ENCODE assay signal across 8 cellular contexts in genomic region chr7:7566651-7567611, GRCh38. TPM values are rescaled to one million over a fixed set of nuclear protein-coding genes. Genes with fewer than 3 reads are reported as not detected.
DNase-seq lines count a peak whose midpoint lies in the region; ATAC-seq and TF ChIP-seq lines count a peak whose summit lies in the region.

Gene MIOS, plus strand, starts transcription at chr7:7566884. Its CDS starts 5,592 bp downstream, at chr7:7572476.

- whole genome bisulfite sequencing in IMR-90 (ENCODE audit: extremely low coverage in 2 of 2, insufficient read length in 1 of 2), 2 experiments: 1% methylated on average over 22 of the region's 96 CpGs; no CpG with 5 or more reads in 1 of the 2 experiments

- peaks cover 6% of the 10 kb centered on the region; the same call in 1 of the 2 replicates for H4K20me1 ChIP-seq in DOHH2 (ENCODE audit: control insufficient read depth, insufficient read depth, low read depth, low read length)
- no peaks in the 10 kb centered on the region for H4K20me1 ChIP-seq in IMR-90 (ENCODE audit: insufficient read depth, low read length)

- H3K27ac ChIP-seq in DOHH2 (ENCODE audit: low read depth, low read length) (peak within 1 kb of the TSS; percentile 82), IMR-90 (ENCODE audit: insufficient read depth, low read length) (peak within 1 kb of the TSS; percentile 56), foreskin keratinocyte (peak within 1 kb of the TSS; percentile 88), subcutaneous abdominal adipose tissue (ENCODE audit: low read depth, low read length) (peak within 1 kb of the TSS; percentile 90)

- CTCF ChIA-PET in IMR-90 (lab: Yijun Ruan, JAX): interaction anchor here (0.6 kb wide), 1 partner anchor 33 kb away, joined by 5 read pairs; no protein-coding TSS in a partner anchor

- peak; percentile 86 for TF ChIP-seq POLR2A in IMR-90 (IDR thresholded peaks at IDR 0.05; ENCODE audit: low read depth, low read length)

- peak; percentile 67 for DNase-seq in IMR-90
- DNase-seq in SK-MEL-5 (ENCODE audit: low read depth, low spot score): peak; percentile 87
- DNase-seq in activated naive CD4-positive, alpha-beta T cell (lab: John Stamatoyannopoulos, UW): peak; percentile 53 to 78 (median 59)
- peak in 1 of 2 donors; percentile 65 for DNase-seq in foreskin keratinocyte

- H3K4me3 ChIP-seq in DOHH2 (ENCODE audit: low read length) (peak within 1 kb of the TSS; percentile 84), IMR-90 (ENCODE audit: insufficient read depth, low read depth, low read length) (peak within 1 kb of the TSS; percentile 95), neuron (ENCODE audit: low read length) (peak within 1 kb of the TSS; percentile 99), subcutaneous abdominal adipose tissue (ENCODE audit: low read depth in 1 of 5, low read length in 5 of 5) (peak within 1 kb of the TSS; percentile 81 to 90 (median 87))

- H3K14ac ChIP-seq in IMR-90 (replicated peaks; ENCODE audit: low read depth, low read length): peak within 1 kb of the TSS; percentile 11

- H2AFZ ChIP-seq in IMR-90 (replicated peaks; ENCODE audit: low read length, poor library complexity) (peak within 1 kb of the TSS; percentile 93), neuron (ENCODE audit: low read depth, low read length) (peak within 1 kb of the TSS; percentile 78)

- H3K23ac ChIP-seq in IMR-90 (ENCODE audit: low read depth, low read length): peak within 1 kb of the TSS; percentile 19

- H3K36me3 ChIP-seq in DOHH2 (ENCODE audit: control insufficient read depth, low read length) (peaks cover 32% of the 10 kb centered on the region), IMR-90 (ENCODE audit: control insufficient read depth, insufficient read depth, low read length) (no peaks in the 10 kb centered on the region; the same call in 1 of the 2 replicates), neuron (ENCODE audit: insufficient read depth, low read length) (peaks cover 13% of the 10 kb centered on the region), subcutaneous abdominal adipose tissue (ENCODE audit: control insufficient read depth in 5 of 5, insufficient read depth in 5 of 5, low read length in 5 of 5) (peaks cover 0 to 3% (median 0%) of the 10 kb centered on the region in 5 donors)

- H2BK15ac ChIP-seq in IMR-90 (ENCODE audit: low read depth, low read length): peak within 1 kb of the TSS; percentile 37; the same call in 1 of the 3 replicates

- peak within 1 kb of the TSS; percentile 22; the same call in 1 of the 2 replicates for H2AK5ac ChIP-seq in IMR-90 (ENCODE audit: low read depth, low read length)

- no peak for TF ChIP-seq RAD21 in IMR-90 (IDR thresholded peaks at IDR 0.05; ENCODE audit: low read length)

- H2BK120ac ChIP-seq in IMR-90 (ENCODE audit: low read depth, low read length): peak within 1 kb of the TSS; percentile 16; the same call in 1 of the 2 replicates

- dilution Hi-C loops in IMR-90 (cut with HindIII; ENCODE audit: low sequenced_read_pairs, unreplicated experiment): no loop called here

- no peak within 1 kb of the TSS for H2BK20ac ChIP-seq in IMR-90 (ENCODE audit: low read depth, low read length)

- peak within 1 kb of the TSS; percentile 59 for H3K56ac ChIP-seq in IMR-90 (ENCODE audit: extremely low read depth, insufficient read depth, low read length)

- H3K4me1 ChIP-seq in DOHH2 (ENCODE audit: control insufficient read depth, low read length): peaks cover 41% of the 10 kb centered on the region
- peaks cover 4% of the 10 kb centered on the region for H3K4me1 ChIP-seq in IMR-90 (ENCODE audit: control insufficient read depth, insufficient read depth, low read length)
- H3K4me1 ChIP-seq in foreskin keratinocyte: peaks cover 23% of the 10 kb centered on the region
- peaks cover 18% of the 10 kb centered on the region for H3K4me1 ChIP-seq in neuron (ENCODE audit: insufficient read depth, low read length)
- peaks cover 2 to 34% (median 24%) of the 10 kb centered on the region in 5 donors for H3K4me1 ChIP-seq in subcutaneous abdominal adipose tissue (ENCODE audit: control insufficient read depth in 5 of 5, insufficient read depth in 5 of 5, low read length in 5 of 5)

- peak within 1 kb of the TSS; percentile 38 for H3K4ac ChIP-seq in IMR-90 (ENCODE audit: low read depth, low read length)

- H4K91ac ChIP-seq in IMR-90 (ENCODE audit: insufficient read depth, low read depth, low read length): peak within 1 kb of the TSS; percentile 45; the same call in 1 of the 2 replicates

- no peaks in the 10 kb centered on the region for H3K9me3 ChIP-seq in DOHH2 (ENCODE audit: control insufficient read depth, insufficient read depth, low read length)
- no peaks in the 10 kb centered on the region for H3K9me3 ChIP-seq in IMR-90 (ENCODE audit: control insufficient read depth, insufficient read depth, low read length)
- H3K9me3 ChIP-seq in neuron (ENCODE audit: low read length): peaks cover 3% of the 10 kb centered on the region
- H3K9me3 ChIP-seq in subcutaneous abdominal adipose tissue (ENCODE audit: control insufficient read depth in 5 of 5, low read length in 5 of 5): no peaks in the 10 kb centered on the region

- no peak for TF ChIP-seq CTCF in DOHH2 (IDR thresholded peaks at IDR 0.05; ENCODE audit: low read depth, low read length, poor library complexity, severe bottlenecking)
- TF ChIP-seq CTCF in IMR-90 (conservative IDR thresholded peaks at IDR 0.05; ENCODE audit: low read depth, low read length): no peak
- no peak for TF ChIP-seq CTCF in foreskin keratinocyte (conservative IDR thresholded peaks at IDR 0.05)

- POLR2A ChIA-PET in IMR-90 (lab: Charles Lee; ENCODE audit: unreplicated experiment): interaction anchor here (0.6 kb wide), 1 partner anchor 192 kb away, joined by 4 read pairs; no protein-coding TSS in a partner anchor

- in situ Hi-C loops in IMR-90 (cut with MboI; ENCODE audit: low sequenced_read_pairs): no loop called here
- in situ Hi-C loops in SK-MEL-5 (cut with HindIII; ENCODE audit: low pct_unique_long_range_greater_than_20kb, low sequenced_read_pairs): no loop called here

- H3K9ac ChIP-seq in IMR-90 (ENCODE audit: low read depth, low read length): peak within 1 kb of the TSS; percentile 93
- peak within 1 kb of the TSS; percentile 50 to 99 (median 94) for H3K9ac ChIP-seq in subcutaneous abdominal adipose tissue (ENCODE audit: low read length in 5 of 5)

- peaks cover 11% of the 10 kb centered on the region; the same call in 1 of the 2 replicates for H3K9me1 ChIP-seq in IMR-90 (ENCODE audit: insufficient read depth, low read length)

- H3K27me3 ChIP-seq in DOHH2 (ENCODE audit: control insufficient read depth, low read length) (no peaks in the 10 kb centered on the region), IMR-90 (ENCODE audit: control insufficient read depth, insufficient read depth, low read length) (no peaks in the 10 kb centered on the region), foreskin keratinocyte (no peaks in the 10 kb centered on the region), neuron (ENCODE audit: insufficient read depth, low read length) (no peaks in the 10 kb centered on the region), subcutaneous abdominal adipose tissue (ENCODE audit: control insufficient read depth in 5 of 5, insufficient read depth in 4 of 5, low read length in 5 of 5) (no peaks in the 10 kb centered on the region)

- peak within 1 kb of the TSS; percentile 85 to 96 for H4K8ac ChIP-seq in IMR-90 (ENCODE audit: low read depth in 2 of 2, low read length in 2 of 2)

- intact Hi-C loops in IMR-90 (cut with micrococcal nuclease): no loop called here

- ATAC-seq in GM21529 (IDR thresholded peaks at IDR 0.05; ENCODE audit: unreplicated experiment): peak; percentile 65
- ATAC-seq in IMR-90 (ENCODE audit: low read depth): peak; percentile 94
- peak; percentile 75 for ATAC-seq in foreskin keratinocyte

- H3K9me2 ChIP-seq in DOHH2 (replicated peaks; ENCODE audit: control insufficient read depth, low read length): no peaks in the 10 kb centered on the region

- H4K5ac ChIP-seq in IMR-90 (ENCODE audit: low read depth, low read length): peak within 1 kb of the TSS; percentile 83

- peak within 1 kb of the TSS; percentile 47 for H2BK5ac ChIP-seq in IMR-90 (ENCODE audit: low read depth, low read length, poor library complexity, severe bottlenecking)

- peaks cover 49% of the 10 kb centered on the region for H3K79me2 ChIP-seq in DOHH2 (ENCODE audit: control insufficient read depth, low read length)

- peaks cover 17 to 33% of the 10 kb centered on the region in 2 experiments for H3K79me1 ChIP-seq in IMR-90 (ENCODE audit: low read depth in 1 of 2, low read length in 2 of 2)

- BruUV-seq in IMR-90 (replicated peaks; lab: Mats Ljungman, UMichigan): no TSS peak

- H2AK9ac ChIP-seq in IMR-90 (replicated peaks; ENCODE audit: low read depth, low read length, poor library complexity): peak within 1 kb of the TSS; percentile 83

- H3K4me2 ChIP-seq in DOHH2 (ENCODE audit: low read length) (peak within 1 kb of the TSS; percentile 86), IMR-90 (ENCODE audit: low read depth, low read length) (peak within 1 kb of the TSS; percentile 99)

- peaks cover 20% of the 10 kb centered on the region for H3F3A ChIP-seq in DOHH2 (ENCODE audit: control insufficient read depth, insufficient read depth)

- peak within 1 kb of the TSS; percentile 25; the same call in 1 of the 2 replicates for H3K18ac ChIP-seq in IMR-90 (ENCODE audit: low read depth, low read length)

TF ChIP-seq in IMR-90, 13 proteins besides CTCF, POLR2A, EP300 and RAD21 (continues in another document):
- TF ChIP-seq BHLHE40 (IDR thresholded peaks at IDR 0.05; ENCODE audit: low read depth, low read length) (peak; percentile 86), MXI1 (IDR thresholded peaks at IDR 0.05; ENCODE audit: borderline replicate concordance, low read depth, low read length) (0 out of 2 replicates have a peak, but pooled peaks have one; percentile 20), CEBPB (IDR thresholded peaks at IDR 0.05; ENCODE audit: low read depth, low read length) (no peak), MAZ (IDR thresholded peaks at IDR 0.05; ENCODE audit: borderline replicate concordance, low read depth, low read length) (peak; percentile 82; the same call in 1 of the 2 replicates), NFE2L2 (IDR thresholded peaks at IDR 0.05; ENCODE audit: low read depth, low read length) (no peak)

RNA-seq across cellular contexts. Expression of gene MIOS, which starts in this region (rescaled TPM):
- total RNA-seq in IMR-90 (2012; rRNA removed) (32.4 and 40.3 TPM in 2 replicates), foreskin keratinocyte (20.8 and 22.6 TPM in 2 replicates)
- polyA plus RNA-seq in IMR-90 (2012; rRNA removed) (8.9 and 10.6 TPM in 2 replicates), foreskin keratinocyte (6.4 and 8.0 TPM in 2 replicates)
- 2.9 and 5.2 TPM in 2 replicates for polyA plus RNA-seq in IMR-90 (2012; cell fraction: cytosol; rRNA removed)
- polyA plus RNA-seq in IMR-90 (2012; cell fraction: nucleus; rRNA removed; ENCODE audit: low replicate concordance): 3.5 and 13.1 TPM in 2 replicates
- total RNA-seq in SK-MEL-5 (2014; rRNA removed; shearing (Covaris generic)): 49.2 and 51.2 TPM in 2 replicates
- polyA plus RNA-seq in SK-MEL-5 (2015; cell fraction: cytosol; rRNA removed): 28.3 and 38.1 TPM in 2 replicates
- polyA plus RNA-seq in SK-MEL-5 (2015; cell fraction: nucleus; rRNA removed): 57.5 and 87.0 TPM in 2 replicates
